In genomic region chr14:85441909-85442643, GRCh38 we compare ENCODE assay signal across 31 cellular contexts.
"Had no signal": no experiment of that assay in that cellular context is flagged by ENCODE, and none has a peak within 500 bp of the region (broad histone marks: within the 10 kb centered on the region; RNA-seq: fewer than 3 reads in every experiment).

No MANE protein-coding gene starts in this region.

- H3K4me1 ChIP-seq: neural progenitor cell, parathyroid adenoma, prostate gland, spleen, upper lobe of left lung had no signal

- H3K36me3 ChIP-seq: esophagus squamous epithelium, heart right ventricle, left lung, neural progenitor cell, prostate gland, sigmoid colon, spleen, thoracic aorta, tibial nerve, upper lobe of left lung had no signal

- H3K79me2 ChIP-seq: parathyroid adenoma had no signal

- H3K4me3 ChIP-seq: coronary artery, esophagus squamous epithelium, heart right ventricle, left lung, neural progenitor cell, prostate gland, sigmoid colon, skin epidermis, spleen, thoracic aorta, tibial nerve, upper lobe of left lung had no signal

- H3K9me3 ChIP-seq: esophagus squamous epithelium, left lung, prostate gland, sigmoid colon, spleen, thoracic aorta, tibial nerve, upper lobe of left lung had no signal

- H3K27ac ChIP-seq: coronary artery, esophagus squamous epithelium, heart right ventricle, left lung, neural progenitor cell, parathyroid adenoma, prostate gland, sigmoid colon, skin epidermis, spleen, tibial nerve, upper lobe of left lung had no signal

- H3K4me2 ChIP-seq: neural progenitor cell had no signal

- FAIRE-seq: endothelial cell of umbilical vein, kidney, urothelium cell line had no signal

- H3K27me3 Mint-ChIP-seq: naive thymus-derived CD4-positive, alpha-beta T cell; stimulated activated naive B cell treated with anti-CD40 and anti-IgM and Interleukin-4, amounts not matched to agents 10 μg/mL and 1 μg/mL and 100 μg/mL, for 72 hours; stimulated activated naive CD8-positive, alpha-beta T cell treated with anti-CD3 and anti-CD28 coated beads, Interleukin-15, Interleukin-2, amounts not matched to agents 100 ng/mL and 50 ng/mL, for 24 hours had no signal

- DNase-seq: dermis blood vessel endothelial cell; effector memory CD4-positive, alpha-beta T cell; erythroblast; esophagus squamous epithelium; foreskin melanocyte; glutamatergic neuron; heart right ventricle; hippocampal formation; immature natural killer cell; kidney; left lung; mesendoderm; midbrain; naive thymus-derived CD4-positive, alpha-beta T cell; right cardiac atrium; sigmoid colon; spleen; stimulated activated CD4-positive, alpha-beta T cell treated with anti-CD3 and anti-CD28 coated beads, Interleukin-4, amount 100 ng/mL, for 4 hours; stimulated activated naive B cell treated with anti-CD40 and anti-IgM and Interleukin-4, amounts not matched to agents 10 μg/mL and 1 μg/mL and 100 μg/mL, for 72 hours; upper lobe of left lung had no signal

- H3K9ac ChIP-seq: neural progenitor cell, parathyroid adenoma had no signal

- H2AFZ ChIP-seq: neural progenitor cell, parathyroid adenoma had no signal

- H3K4me3 Mint-ChIP-seq: immature natural killer cell; naive thymus-derived CD4-positive, alpha-beta T cell; nephron; neural progenitor cell; stimulated activated naive B cell treated with anti-CD40 and anti-IgM and Interleukin-4, amounts not matched to agents 10 μg/mL and 1 μg/mL and 100 μg/mL, for 72 hours; stimulated activated naive CD8-positive, alpha-beta T cell treated with anti-CD3 and anti-CD28 coated beads, Interleukin-15, Interleukin-2, amounts not matched to agents 100 ng/mL and 50 ng/mL, for 24 hours had no signal

- H3K27me3 ChIP-seq: esophagus squamous epithelium, heart right ventricle, left lung, neural progenitor cell, sigmoid colon, spleen, tibial nerve, upper lobe of left lung had no signal

- H3K36me3 Mint-ChIP-seq: immature natural killer cell; naive thymus-derived CD4-positive, alpha-beta T cell; neural progenitor cell; stimulated activated naive B cell treated with anti-CD40 and anti-IgM and Interleukin-4, amounts not matched to agents 10 μg/mL and 1 μg/mL and 100 μg/mL, for 72 hours had no signal

- H3K4me1 Mint-ChIP-seq: naive thymus-derived CD4-positive, alpha-beta T cell; neural progenitor cell; stimulated activated naive B cell treated with anti-CD40 and anti-IgM and Interleukin-4, amounts not matched to agents 10 μg/mL and 1 μg/mL and 100 μg/mL, for 72 hours had no signal

- H3K9me3 Mint-ChIP-seq: neural progenitor cell had no signal

- H3K27ac Mint-ChIP-seq: immature natural killer cell; naive thymus-derived CD4-positive, alpha-beta T cell; nephron; neural progenitor cell; stimulated activated naive B cell treated with anti-CD40 and anti-IgM and Interleukin-4, amounts not matched to agents 10 μg/mL and 1 μg/mL and 100 μg/mL, for 72 hours; stimulated activated naive CD8-positive, alpha-beta T cell treated with anti-CD3 and anti-CD28 coated beads, Interleukin-15, Interleukin-2, amounts not matched to agents 100 ng/mL and 50 ng/mL, for 24 hours had no signal

- ATAC-seq: heart right ventricle; naive thymus-derived CD4-positive, alpha-beta T cell; right cardiac atrium; stimulated activated naive B cell treated with anti-CD40 and anti-IgM and Interleukin-4, amounts not matched to agents 10 μg/mL and 1 μg/mL and 100 μg/mL, for 72 hours had no signal
